In genomic region chr22:42905702-42906183, GRCh38 we compare ENCODE assay signal across 10 cellular contexts. TPM values are rescaled to one million over a fixed set of nuclear protein-coding genes. Genes with fewer than 3 reads are reported as not detected.
DNase-seq lines count a peak whose midpoint lies in the region; TF ChIP-seq lines count a peak whose summit lies in the region.
"Had no signal": no experiment of that assay in that cellular context is flagged by ENCODE, and none has a peak within 500 bp of the region (broad histone marks: within the 10 kb centered on the region; RNA-seq: fewer than 3 reads in every experiment).

No MANE protein-coding gene starts in this region.

- peak; percentile 53 to 59 for TF ChIP-seq RAD21 in liver (IDR thresholded peaks at IDR 0.05)

- DNase-seq in NCI-H2107 treated with DMSO at 0.1 percent for 48 hours (lab: John Stamatoyannopoulos, UW; ENCODE audit: unreplicated experiment) (peak; percentile 12), NCI-H2107 (lab: John Stamatoyannopoulos, UW) (no peak), mammary epithelial cell (peak; percentile 4), vagina (ENCODE audit: extremely low spot score in 2 of 2) (no peak), pons (ENCODE audit: low spot score) (no peak), cerebellum (ENCODE audit: low spot score) (no peak)
- DNase-seq in stimulated activated CD4-positive, alpha-beta T cell treated with anti-CD3 and anti-CD28 coated beads, Interleukin-4, amount 100 ng/mL, for 1 hour = no peak
- DNase-seq: activated gamma-delta T cell treated with Interleukin-2 at 50 U/mL for 16 hours, retina had no signal

- H3K9me3 ChIP-seq in mammary epithelial cell (replicated peaks; ENCODE audit: insufficient read depth, low read length) (no peaks in the 10 kb centered on the region), liver (ENCODE audit: control insufficient read depth in 4 of 4, low read length in 3 of 4) (no peaks in the 10 kb centered on the region), vagina (no peaks in the 10 kb centered on the region)

- no peaks in the 10 kb centered on the region for H4K20me1 ChIP-seq in mammary epithelial cell (ENCODE audit: insufficient read depth, low read length)

- BruUV-seq in mammary epithelial cell (replicated peaks; lab: Mats Ljungman, UMichigan) = no TSS peak

- no peak for TF ChIP-seq POLR2A in vagina (IDR thresholded peaks at IDR 0.05)

- H2AFZ ChIP-seq in mammary epithelial cell (ENCODE audit: low read depth, low read length) = no peak overlapping the region

- H3K27me3 ChIP-seq in mammary epithelial cell (ENCODE audit: insufficient read depth, low read length) (no peaks in the 10 kb centered on the region), liver (ENCODE audit: control insufficient read depth in 4 of 4, insufficient read depth in 4 of 4, low read length in 3 of 4) (no peaks in the 10 kb centered on the region), vagina (no peaks in the 10 kb centered on the region)

- H3K9ac ChIP-seq in mammary epithelial cell (ENCODE audit: insufficient read depth, low read length) = no peak overlapping the region
- no peak overlapping the region for H3K9ac ChIP-seq in liver (ENCODE audit: low read depth in 1 of 2, low read length in 2 of 2)

- intact Hi-C loops in mammary epithelial cell (cut with micrococcal nuclease) (loop anchor here (5.0 kb wide), 1 partner anchor 52 kb away; no protein-coding TSS in a partner anchor), vagina (cut with DNase I) (no loop called here)

- in situ Hi-C loops in mammary epithelial cell (cut with MboI; ENCODE audit: low sequenced_read_pairs in 2 of 2) = no loop called here

- H3K27ac ChIP-seq in mammary epithelial cell (ENCODE audit: insufficient read depth, low read depth, low read length) (no peak overlapping the region), liver (ENCODE audit: low read depth in 1 of 2, low read length in 2 of 2) (peak overlapping the region; percentile 78 to 91), vagina (peak overlapping the region; percentile 5)

- no peak overlapping the region for H3K4me2 ChIP-seq in mammary epithelial cell (ENCODE audit: insufficient read depth, low read depth, low read length)

- dilution Hi-C loops in mammary epithelial cell (cut with HindIII; ENCODE audit: low sequenced_read_pairs) = loop anchor here (5.0 kb wide), 2 partner anchors 33 to 47 kb away; no protein-coding TSS in a partner anchor

- H3K79me2 ChIP-seq in mammary epithelial cell (ENCODE audit: insufficient read depth, low read length) = peaks cover 71% of the 10 kb centered on the region

- WGBS in mammary epithelial cell (ENCODE audit: low coverage, missing lambda C conversion rate) = 20% methylated on average over 5 of the region's 5 CpGs
- WGBS in liver = 35% methylated on average over 5 of the region's 5 CpGs

- CTCF ChIA-PET in mammary epithelial cell (lab: Charles Lee; ENCODE audit: low non-redundant PET) = no interaction called here

- H3K4me1 ChIP-seq in mammary epithelial cell (ENCODE audit: insufficient read depth, low read length) (peaks cover 30% of the 10 kb centered on the region), liver (ENCODE audit: control insufficient read depth in 4 of 4, insufficient read depth in 4 of 4, low read length in 3 of 4) (peaks cover 5 to 32% (median 28%) of the 10 kb centered on the region in 4 donors), vagina (peaks cover 50% of the 10 kb centered on the region)

- no peak overlapping the region for H3K4me3 ChIP-seq in mammary epithelial cell (replicated peaks in 1 of 3; ENCODE audit: insufficient read depth in 1 of 3, low read depth in 2 of 3, low read length in 3 of 3)
- H3K4me3 ChIP-seq in liver (ENCODE audit: low read depth in 1 of 3, low read length in 3 of 3) = no peak overlapping the region
- no peak overlapping the region for H3K4me3 ChIP-seq in vagina

- H3K36me3 ChIP-seq in mammary epithelial cell (ENCODE audit: insufficient read depth, low read length) = no peaks in the 10 kb centered on the region
- peaks cover 0 to 15% (median 3%) of the 10 kb centered on the region in 4 donors for H3K36me3 ChIP-seq in liver (ENCODE audit: control insufficient read depth in 4 of 4, insufficient read depth in 3 of 4, low read depth in 1 of 4, low read length in 3 of 4)
- H3K36me3 ChIP-seq in vagina = no peaks in the 10 kb centered on the region

- TF ChIP-seq CTCF in mammary epithelial cell (conservative IDR thresholded peaks at IDR 0.05 in 1 of 2, IDR thresholded peaks at IDR 0.05 in 1 of 2; ENCODE audit: extremely low read depth in 1 of 2, insufficient read depth in 1 of 2, low read depth in 1 of 2, low read length in 2 of 2) (no peak), liver (IDR thresholded peaks at IDR 0.05; ENCODE audit: low read depth, low read length, missing input control) (no peak), vagina (IDR thresholded peaks at IDR 0.05) (no peak)

TF ChIP-seq in liver, 16 proteins besides CTCF, POLR2A, EP300 and RAD21:
- TF ChIP-seq, protein P1, sequence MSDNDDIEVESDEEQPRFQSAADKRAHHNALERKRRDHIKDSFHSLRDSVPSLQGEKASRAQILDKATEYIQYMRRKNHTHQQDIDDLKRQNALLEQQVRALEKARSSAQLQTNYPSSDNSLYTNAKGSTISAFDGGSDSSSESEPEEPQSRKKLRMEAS (IDR thresholded peaks at IDR 0.05) = peak; percentile 86
- TF ChIP-seq FOXA2 (IDR thresholded peaks at IDR 0.05) (peak; percentile 11), SP1 (IDR thresholded peaks at IDR 0.05) (peak; percentile 49), HNF4G (IDR thresholded peaks at IDR 0.05) (no peak), EGR1 (IDR thresholded peaks at IDR 0.05; ENCODE audit: low read depth in 2 of 2) (peak; percentile 60 to 88), YY1 (IDR thresholded peaks at IDR 0.05) (peak; percentile 95), HNF4A (conservative IDR thresholded peaks at IDR 0.05) (peak; percentile 33 to 63), REST (IDR thresholded peaks at IDR 0.05) (peak; percentile 90), FOXA1 (IDR thresholded peaks at IDR 0.05) (peak; percentile 60), NR2F2 (IDR thresholded peaks at IDR 0.05) (no peak), GABPA (IDR thresholded peaks at IDR 0.05 in 1 of 2, conservative IDR thresholded peaks at IDR 0.05 in 1 of 2) (peak in 1 of 2 donors; percentile 38), ATF3 (IDR thresholded peaks at IDR 0.05) (no peak), JUND (IDR thresholded peaks at IDR 0.05) (no peak), RXRA (IDR thresholded peaks at IDR 0.05) (peak; percentile 34 to 78), TAF1 (conservative IDR thresholded peaks at IDR 0.05) (no peak)
- TF ChIP-seq, protein P2, sequence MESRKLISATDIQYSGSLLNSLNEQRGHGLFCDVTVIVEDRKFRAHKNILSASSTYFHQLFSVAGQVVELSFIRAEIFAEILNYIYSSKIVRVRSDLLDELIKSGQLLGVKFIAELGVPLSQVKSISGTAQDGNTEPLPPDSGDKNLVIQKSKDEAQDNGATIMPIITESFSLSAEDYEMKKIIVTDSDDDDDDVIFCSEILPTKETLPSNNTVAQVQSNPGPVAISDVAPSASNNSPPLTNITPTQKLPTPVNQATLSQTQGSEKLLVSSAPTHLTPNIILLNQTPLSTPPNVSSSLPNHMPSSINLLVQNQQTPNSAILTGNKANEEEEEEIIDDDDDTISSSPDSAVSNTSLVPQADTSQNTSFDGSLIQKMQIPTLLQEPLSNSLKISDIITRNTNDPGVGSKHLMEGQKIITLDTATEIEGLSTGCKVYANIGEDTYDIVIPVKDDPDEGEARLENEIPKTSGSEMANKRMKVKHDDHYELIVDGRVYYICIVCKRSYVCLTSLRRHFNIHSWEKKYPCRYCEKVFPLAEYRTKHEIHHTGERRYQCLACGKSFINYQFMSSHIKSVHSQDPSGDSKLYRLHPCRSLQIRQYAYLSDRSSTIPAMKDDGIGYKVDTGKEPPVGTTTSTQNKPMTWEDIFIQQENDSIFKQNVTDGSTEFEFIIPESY (IDR thresholded peaks at IDR 0.05) = no peak
TF ChIP-seq in liver: peak in this region for 10.

RNA-seq across cellular contexts. Expression of gene ARFGAP3, which starts 48.7 kb away (rescaled TPM):
- total RNA-seq in mammary epithelial cell (10 to 100 TPM; 46.5 to 60.8 TPM), liver (10 to 100 TPM; 19.5 to 55.1 TPM), vagina (28.0 TPM), cerebellum (36.1 TPM)
- polyA plus RNA-seq in mammary epithelial cell (24.9 TPM), liver (10 to 100 TPM; 18.2 to 35.6 TPM)
- 10.3 TPM for polyA minus RNA-seq in mammary epithelial cell

Comparison
In these comparisons a context has a peak if more than half of its experiments do, and no peak if none do; other contexts are left out.
1. DNase-seq: peak in NCI-H2107 treated with DMSO at 0.1 percent for 48 hours (single experiment) and mammary epithelial cell (single experiment); none in NCI-H2107 (single experiment), vagina (0 of 2), pons (single experiment), stimulated activated CD4-positive, alpha-beta T cell treated with anti-CD3 and anti-CD28 coated beads, Interleukin-4, amount 100 ng/mL, for 1 hour (single experiment) and cerebellum (single experiment).